In the genomic region with DNA sequence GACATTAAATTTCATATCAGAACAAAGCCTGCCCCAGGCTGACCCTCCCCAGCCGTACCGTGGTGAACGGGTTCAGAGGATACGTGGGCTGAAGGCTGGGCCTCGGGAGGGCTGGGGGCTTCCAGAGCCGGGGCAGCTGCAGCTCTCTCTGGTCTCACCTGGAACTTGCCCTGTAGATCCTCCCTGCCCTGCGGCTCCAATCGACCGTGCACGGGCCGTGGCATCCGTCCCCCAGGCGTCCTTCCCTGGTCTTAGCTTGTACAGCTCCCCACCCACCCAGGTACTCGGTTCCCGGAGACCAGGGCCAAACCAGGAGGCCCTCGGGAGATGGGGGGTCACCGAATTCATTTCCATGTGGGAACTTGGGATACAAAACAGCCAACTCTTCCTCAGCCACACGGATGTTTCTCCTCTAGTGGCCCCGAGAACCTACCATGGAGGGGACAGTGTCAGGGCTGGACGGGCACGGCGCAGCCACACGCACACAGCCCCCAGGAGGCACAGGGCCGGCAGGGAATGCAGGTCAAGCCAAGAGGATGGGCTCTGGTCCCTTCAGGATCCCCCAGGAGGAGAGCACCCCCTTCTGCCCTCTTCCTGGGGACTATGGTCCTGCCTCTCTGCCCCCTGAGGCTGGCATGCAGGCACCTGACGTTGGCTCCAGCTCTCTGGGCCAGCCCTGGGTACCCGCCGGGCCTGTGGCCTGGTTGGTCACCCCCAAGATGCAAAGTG, we compare ENCODE assay signal across 1 cellular context.
TF ChIP-seq lines count a peak whose summit lies in the region.

No MANE protein-coding gene starts in this region.

TF ChIP-seq in GM12878, 131 proteins besides CTCF, POLR2A, EP300 and RAD21:
- TF ChIP-seq ZNF622 (IDR thresholded peaks at IDR 0.05), result no peak
- no peak for TF ChIP-seq CREB1 (IDR thresholded peaks at IDR 0.05; ENCODE audit: low read depth)
- no peak for TF ChIP-seq SP1 (IDR thresholded peaks at IDR 0.05; ENCODE audit: low read depth, low read length)
- no peak for TF ChIP-seq LARP7 (IDR thresholded peaks at IDR 0.05)
- no peak for TF ChIP-seq CUX1 (IDR thresholded peaks at IDR 0.05; ENCODE audit: insufficient replicate concordance, low read depth, low read length)
